8 cellular contexts compared by ENCODE assay signal in the genomic region with DNA sequence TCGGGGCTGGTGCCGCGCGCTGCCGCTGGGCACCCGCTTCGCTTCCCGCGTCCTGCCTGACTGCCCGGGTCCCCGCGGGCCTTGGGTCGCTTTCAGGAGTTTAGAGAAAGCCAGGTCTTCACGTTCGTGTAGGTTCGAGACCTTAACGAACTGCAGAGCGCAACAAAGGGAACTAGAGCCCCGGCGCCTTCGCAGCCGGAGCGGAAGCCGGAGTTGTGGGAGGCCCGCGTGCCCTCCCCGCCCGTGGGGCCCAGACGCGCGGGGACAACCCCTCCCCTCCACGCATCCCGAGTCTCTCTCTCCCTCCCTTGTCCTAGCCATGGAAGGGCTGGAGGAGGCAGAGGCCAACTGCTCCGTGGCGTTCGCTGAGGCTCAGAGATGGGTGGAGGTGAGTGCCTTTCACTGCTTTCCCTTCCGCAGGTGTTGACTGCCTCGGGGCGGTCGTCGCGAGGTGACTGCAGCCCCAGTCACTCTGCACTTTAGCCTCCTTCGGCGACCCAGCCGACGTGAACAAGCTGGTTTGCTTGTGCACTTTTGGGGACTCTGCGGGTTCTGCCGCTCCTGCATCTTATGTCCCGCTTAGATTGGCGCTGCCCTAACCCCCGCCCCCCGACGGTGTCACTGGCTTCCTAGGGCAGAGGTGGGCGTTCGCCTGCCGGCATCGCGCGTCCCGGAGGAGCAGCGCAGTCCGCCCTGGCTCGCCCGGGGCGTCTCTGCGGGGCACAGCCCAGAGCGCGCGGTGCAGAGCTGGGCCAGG. TPM values are rescaled to one million over a fixed set of nuclear protein-coding genes. Genes with fewer than 3 reads are reported as not detected.
DNase-seq lines count a peak whose midpoint lies in the region; ATAC-seq and TF ChIP-seq lines count a peak whose summit lies in the region.

No MANE protein-coding gene starts in this region.

- H3K27ac Mint-ChIP-seq in CD4-positive, CD25-positive, alpha-beta regulatory T cell = peak overlapping the region in 1 of 3 donors; percentile 78
- H3K27ac Mint-ChIP-seq in activated naive CD8-positive, alpha-beta T cell = no peak overlapping the region

- H3K36me3 ChIP-seq in CD4-positive, CD25-positive, alpha-beta regulatory T cell (ENCODE audit: control insufficient read depth, insufficient read depth, low read length) = no peaks in the 10 kb centered on the region

- H3K27me3 ChIP-seq in CD4-positive, CD25-positive, alpha-beta regulatory T cell (ENCODE audit: control insufficient read depth, insufficient read depth, low read length) = peaks cover 9% of the 10 kb centered on the region
- H3K27me3 ChIP-seq in right cardiac atrium (ENCODE audit: control insufficient read depth, insufficient read depth) = no peaks in the 10 kb centered on the region

- peak overlapping the region; percentile 77 for H3K4me3 ChIP-seq in CD4-positive, CD25-positive, alpha-beta regulatory T cell (ENCODE audit: low read depth, low read length)
- H3K4me3 ChIP-seq in right cardiac atrium (ENCODE audit: low read length) = peak overlapping the region; percentile 81

- peaks cover 17% of the 10 kb centered on the region for H3K4me1 ChIP-seq in CD4-positive, CD25-positive, alpha-beta regulatory T cell (ENCODE audit: control insufficient read depth, insufficient read depth, low read length, poor library complexity, severe bottlenecking)
- H3K4me1 ChIP-seq in right cardiac atrium (ENCODE audit: control insufficient read depth, insufficient read depth, low read length) = no peaks in the 10 kb centered on the region

- DNase-seq in CD4-positive, CD25-positive, alpha-beta regulatory T cell = peak; percentile 30 to 74 (median 62)
- DNase-seq in right cardiac atrium (peak; percentile 19 to 64 (median 60)), sciatic nerve (ENCODE audit: low spot score) (peak; percentile 62), NCI-H524 treated with DMSO at 0.1 percent for 48 hours (lab: John Stamatoyannopoulos, UW) (no peak)

- intact Hi-C loops in right cardiac atrium (cut with DNase I) (no loop called here), sciatic nerve (cut with DNase I) (no loop called here)

- H3K4me3 Mint-ChIP-seq in CD4-positive, CD25-positive, alpha-beta regulatory T cell = peak overlapping the region; percentile 83 to 88 (median 84)
- H3K4me3 Mint-ChIP-seq in activated naive CD8-positive, alpha-beta T cell = peak overlapping the region; percentile 82

- WGBS in right cardiac atrium = under 1% methylated on average over 69 of the region's 69 CpGs

- no peaks in the 10 kb centered on the region for H3K9me3 ChIP-seq in CD4-positive, CD25-positive, alpha-beta regulatory T cell (ENCODE audit: control insufficient read depth in 2 of 2, low read length in 2 of 2)
- H3K9me3 ChIP-seq in right cardiac atrium (ENCODE audit: control insufficient read depth, low read length) = no peaks in the 10 kb centered on the region

- H3K9me3 Mint-ChIP-seq in CD4-positive, CD25-positive, alpha-beta regulatory T cell = peaks cover 0 to 1% (median 0%) of the 10 kb centered on the region in 7 donors
- no peaks in the 10 kb centered on the region for H3K9me3 Mint-ChIP-seq in activated naive CD8-positive, alpha-beta T cell (ENCODE audit: low read depth)

- peaks cover 6% of the 10 kb centered on the region for H3K27me3 Mint-ChIP-seq in CD4-positive, CD25-positive, alpha-beta regulatory T cell
- no peaks in the 10 kb centered on the region for H3K27me3 Mint-ChIP-seq in activated naive CD8-positive, alpha-beta T cell

- peak; percentile 70 to 74 for ATAC-seq in CD4-positive, CD25-positive, alpha-beta regulatory T cell (ENCODE audit: low read depth in 2 of 2)
- ATAC-seq in GM19395 (IDR thresholded peaks at IDR 0.05; ENCODE audit: unreplicated experiment) (peak; percentile 65), HG03442 (IDR thresholded peaks at IDR 0.05; ENCODE audit: unreplicated experiment) (peak; percentile 41), SK-N-SH treated with all-trans-retinoic acid at 6 μM for 48 hours (peak; percentile 71), right cardiac atrium (peak; percentile 57 to 59), sciatic nerve (peak; percentile 51)

- peaks cover 10 to 20% (median 17%) of the 10 kb centered on the region in 4 donors for H3K4me1 Mint-ChIP-seq in CD4-positive, CD25-positive, alpha-beta regulatory T cell
- peaks cover 12% of the 10 kb centered on the region for H3K4me1 Mint-ChIP-seq in activated naive CD8-positive, alpha-beta T cell (ENCODE audit: low read depth)

- H3K36me3 Mint-ChIP-seq in CD4-positive, CD25-positive, alpha-beta regulatory T cell = no peaks in the 10 kb centered on the region
- H3K36me3 Mint-ChIP-seq in activated naive CD8-positive, alpha-beta T cell = no peaks in the 10 kb centered on the region

- H3K27ac ChIP-seq in CD4-positive, CD25-positive, alpha-beta regulatory T cell (ENCODE audit: insufficient read depth, low read length, poor library complexity, severe bottlenecking) = no peak overlapping the region
- no peak overlapping the region for H3K27ac ChIP-seq in right cardiac atrium (ENCODE audit: low read length)

TF ChIP-seq in SK-N-SH treated with all-trans-retinoic acid at 6 μM for 48 hours, 23 proteins besides CTCF, POLR2A, EP300 and RAD21:
- TF ChIP-seq BACH2 (CRISPR knock-in tag; IDR thresholded peaks at IDR 0.05; ENCODE audit: borderline replicate concordance) (no peak), TCF4 (CRISPR knock-in tag; IDR thresholded peaks at IDR 0.05; ENCODE audit: borderline replicate concordance) (no peak), ESRRG (CRISPR knock-in tag; IDR thresholded peaks at IDR 0.05) (no peak), CREB5 (CRISPR knock-in tag; IDR thresholded peaks at IDR 0.05; ENCODE audit: low read depth) (no peak), ISL1 (CRISPR knock-in tag; IDR thresholded peaks at IDR 0.05) (no peak), ZFP30 (CRISPR knock-in tag; IDR thresholded peaks at IDR 0.05) (no peak), ZNF70 (CRISPR knock-in tag; IDR thresholded peaks at IDR 0.05) (no peak), ZC3H10 (CRISPR knock-in tag; IDR thresholded peaks at IDR 0.05) (no peak), TOX (CRISPR knock-in tag; IDR thresholded peaks at IDR 0.05; ENCODE audit: borderline replicate concordance) (no peak), GLIS3 (CRISPR knock-in tag; IDR thresholded peaks at IDR 0.05) (no peak), CSDC2 (CRISPR knock-in tag; IDR thresholded peaks at IDR 0.05) (no peak), ZFP3 (CRISPR knock-in tag; IDR thresholded peaks at IDR 0.05) (no peak)
- TF ChIP-seq, protein P1, sequence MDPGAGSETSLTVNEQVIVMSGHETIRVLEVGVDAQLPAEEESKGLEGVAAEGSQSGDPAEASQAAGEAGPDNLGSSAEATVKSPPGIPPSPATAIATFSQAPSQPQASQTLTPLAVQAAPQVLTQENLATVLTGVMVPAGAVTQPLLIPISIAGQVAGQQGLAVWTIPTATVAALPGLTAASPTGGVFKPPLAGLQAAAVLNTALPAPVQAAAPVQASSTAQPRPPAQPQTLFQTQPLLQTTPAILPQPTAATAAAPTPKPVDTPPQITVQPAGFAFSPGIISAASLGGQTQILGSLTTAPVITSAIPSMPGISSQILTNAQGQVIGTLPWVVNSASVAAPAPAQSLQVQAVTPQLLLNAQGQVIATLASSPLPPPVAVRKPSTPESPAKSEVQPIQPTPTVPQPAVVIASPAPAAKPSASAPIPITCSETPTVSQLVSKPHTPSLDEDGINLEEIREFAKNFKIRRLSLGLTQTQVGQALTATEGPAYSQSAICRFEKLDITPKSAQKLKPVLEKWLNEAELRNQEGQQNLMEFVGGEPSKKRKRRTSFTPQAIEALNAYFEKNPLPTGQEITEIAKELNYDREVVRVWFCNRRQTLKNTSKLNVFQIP (CRISPR knock-in tag; IDR thresholded peaks at IDR 0.05; ENCODE audit: borderline replicate concordance, low read depth) = no peak
- TF ChIP-seq, protein P2, sequence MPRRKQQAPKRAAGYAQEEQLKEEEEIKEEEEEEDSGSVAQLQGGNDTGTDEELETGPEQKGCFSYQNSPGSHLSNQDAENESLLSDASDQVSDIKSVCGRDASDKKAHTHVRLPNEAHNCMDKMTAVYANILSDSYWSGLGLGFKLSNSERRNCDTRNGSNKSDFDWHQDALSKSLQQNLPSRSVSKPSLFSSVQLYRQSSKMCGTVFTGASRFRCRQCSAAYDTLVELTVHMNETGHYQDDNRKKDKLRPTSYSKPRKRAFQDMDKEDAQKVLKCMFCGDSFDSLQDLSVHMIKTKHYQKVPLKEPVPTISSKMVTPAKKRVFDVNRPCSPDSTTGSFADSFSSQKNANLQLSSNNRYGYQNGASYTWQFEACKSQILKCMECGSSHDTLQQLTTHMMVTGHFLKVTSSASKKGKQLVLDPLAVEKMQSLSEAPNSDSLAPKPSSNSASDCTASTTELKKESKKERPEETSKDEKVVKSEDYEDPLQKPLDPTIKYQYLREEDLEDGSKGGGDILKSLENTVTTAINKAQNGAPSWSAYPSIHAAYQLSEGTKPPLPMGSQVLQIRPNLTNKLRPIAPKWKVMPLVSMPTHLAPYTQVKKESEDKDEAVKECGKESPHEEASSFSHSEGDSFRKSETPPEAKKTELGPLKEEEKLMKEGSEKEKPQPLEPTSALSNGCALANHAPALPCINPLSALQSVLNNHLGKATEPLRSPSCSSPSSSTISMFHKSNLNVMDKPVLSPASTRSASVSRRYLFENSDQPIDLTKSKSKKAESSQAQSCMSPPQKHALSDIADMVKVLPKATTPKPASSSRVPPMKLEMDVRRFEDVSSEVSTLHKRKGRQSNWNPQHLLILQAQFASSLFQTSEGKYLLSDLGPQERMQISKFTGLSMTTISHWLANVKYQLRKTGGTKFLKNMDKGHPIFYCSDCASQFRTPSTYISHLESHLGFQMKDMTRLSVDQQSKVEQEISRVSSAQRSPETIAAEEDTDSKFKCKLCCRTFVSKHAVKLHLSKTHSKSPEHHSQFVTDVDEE (CRISPR knock-in tag; IDR thresholded peaks at IDR 0.05) = no peak

RNA-seq across cellular contexts. Expression of gene LMO7, which starts 0.4 kb away (rescaled TPM):
- total RNA-seq in CD4-positive, CD25-positive, alpha-beta regulatory T cell = 22.5 TPM
- polyA plus RNA-seq in CD4-positive, CD25-positive, alpha-beta regulatory T cell = 10 to 100 TPM in 2 of 4 donors, 1 to 10 TPM in 2; 4.2 to 13.5 (median 8.0) TPM
- 100 to 1,000 TPM; 279 to 397 (median 312) TPM for total RNA-seq in right cardiac atrium
- polyA plus RNA-seq in right cardiac atrium = 152 TPM
- total RNA-seq in sciatic nerve = 249 TPM

Comparison
In these comparisons a context has a peak if more than half of its experiments do, and no peak if none do; other contexts are left out.
1. RNA of gene LMO7, which starts 0.4 kb away (total RNA-seq): 279 to 397 TPM in right cardiac atrium and 249 TPM in sciatic nerve (single experiment); 22.5 TPM in CD4-positive, CD25-positive, alpha-beta regulatory T cell (single experiment); every median in the first group is over 10 times any median in the second.
2. Peak in every context shown above with its lines, with median percentiles within 50 percentile points of each other: ATAC-seq.